23 cellular contexts compared by ENCODE assay signal in genomic region chr13:99941911-99942310, GRCh38. TPM values are rescaled to one million over a fixed set of nuclear protein-coding genes. Genes with fewer than 3 reads are reported as not detected.
A peak's percentile ranks its signal among the peaks of the same experiment; 100 is the strongest.
DNase-seq lines count a peak whose midpoint lies in the region; ATAC-seq, FAIRE-seq and TF ChIP-seq lines count a peak whose summit lies in the region.
"Had no signal": no experiment of that assay in that cellular context is flagged by ENCODE, and none has a peak within 500 bp of the region (broad histone marks: within the 10 kb centered on the region; RNA-seq: fewer than 3 reads in every experiment).

No MANE protein-coding gene starts in this region.

- no peaks in the 10 kb centered on the region for H4K20me1 ChIP-seq in HepG2 (ENCODE audit: insufficient read depth, low read length)
- H4K20me1 ChIP-seq: BLaER1 treated with 17β-estradiol and CSF1 and Interleukin-3, amounts not matched to agents 10 nM and 100 nM had no signal

- no peak overlapping the region for H3K27ac Mint-ChIP-seq in natural killer cell treated with Interleukin-12 subunit alpha and Interleukin-12 subunit beta and Interleukin-15 and Interleukin-18, amount 100 ng/mL, for 72 hours
- H3K27ac Mint-ChIP-seq: CD4-positive, alpha-beta memory T cell; GM23338; H9 had no signal

- TF ChIP-seq EP300 in HepG2 (IDR thresholded peaks at IDR 0.05; ENCODE audit: low read depth in 2 of 2, low read length in 2 of 2) (no peak), HepG2 (CRISPR knock-in tag; IDR thresholded peaks at IDR 0.05; ENCODE audit: borderline replicate concordance) (no peak)

- no peaks in the 10 kb centered on the region for H3K9me3 ChIP-seq in HepG2 (ENCODE audit: low read length)
- no peaks in the 10 kb centered on the region for H3K9me3 ChIP-seq in right lobe of liver
- no peaks in the 10 kb centered on the region for H3K9me3 ChIP-seq in esophagus squamous epithelium
- H3K9me3 ChIP-seq: A549; BE2C; BLaER1 treated with 17β-estradiol and CSF1 and Interleukin-3, amounts not matched to agents 10 nM and 100 nM had no signal

- H3K79me2 ChIP-seq in HepG2 (ENCODE audit: insufficient read depth, low read length), result no peaks in the 10 kb centered on the region

- TF ChIP-seq RAD21 in HepG2 (CRISPR knock-in tag; IDR thresholded peaks at IDR 0.05), result no peak

- H3K4me1 Mint-ChIP-seq in natural killer cell treated with Interleukin-12 subunit alpha and Interleukin-12 subunit beta and Interleukin-15 and Interleukin-18, amount 100 ng/mL, for 72 hours (ENCODE audit: low read depth in 2 of 2), result no peaks in the 10 kb centered on the region
- H3K4me1 Mint-ChIP-seq: CD4-positive, alpha-beta memory T cell had no signal

- POLR2A ChIA-PET in HepG2 (lab: Yijun Ruan, JAX), result no interaction called here

- H3K27ac ChIP-seq in HepG2 (ENCODE audit: extremely low read length, insufficient read depth, low read length) (no peak overlapping the region), right lobe of liver (no peak overlapping the region), esophagus squamous epithelium (no peak overlapping the region)
- H3K27ac ChIP-seq: A549; BLaER1 treated with 17β-estradiol and CSF1 and Interleukin-3, amounts not matched to agents 10 nM and 100 nM had no signal

- CTCF ChIA-PET in HepG2 (lab: Yijun Ruan, JAX; ENCODE audit: low intra/inter-chr PET ratio, low total read pairs), result no interaction called here

- no peak for DNase-seq in HepG2 (ENCODE audit: low spot score)
- DNase-seq in right lobe of liver, result no peak
- DNase-seq in dermis microvascular lymphatic vessel endothelial cell (ENCODE audit: low read depth in 2 of 2), result peak; percentile 15 to 80
- DNase-seq in mesenteric fat pad (ENCODE audit: low spot score), result peak; percentile 45
- no peak for DNase-seq in natural killer cell treated with Interleukin-12 subunit alpha and Interleukin-12 subunit beta and Interleukin-15 and Interleukin-18, amount 100 ng/mL, for 72 hours (ENCODE audit: low spot score)
- DNase-seq in NCI-H510A (lab: John Stamatoyannopoulos, UW), result no peak
- DNase-seq in esophagus squamous epithelium (lab: John Stamatoyannopoulos, UW), result no peak
- DNase-seq: 8988T; ACHN; AML-193; BE2C; Calu3; CD4-positive, alpha-beta memory T cell; COR-L47; DMS79 treated with DMSO at 0.1 percent for 48 hours; GF-D8; H9 had no signal

- TF ChIP-seq POLR2A in HepG2 (IDR thresholded peaks at IDR 0.05; ENCODE audit: insufficient read depth in 1 of 2, low read depth in 2 of 2, low read length in 2 of 2) (no peak), right lobe of liver (IDR thresholded peaks at IDR 0.05) (no peak), esophagus squamous epithelium (IDR thresholded peaks at IDR 0.05) (no peak)

- H3K4me2 ChIP-seq in HepG2 (ENCODE audit: low read depth, low read length), result peak overlapping the region; percentile 82; the same call in 1 of the 2 replicates
- H3K4me2 ChIP-seq: A549; BLaER1 treated with 17β-estradiol and CSF1 and Interleukin-3, amounts not matched to agents 10 nM and 100 nM; GM23338 had no signal

- ATAC-seq in HepG2 (no peak), right lobe of liver (no peak)
- no peak for ATAC-seq in natural killer cell treated with Interleukin-12 subunit alpha and Interleukin-12 subunit beta and Interleukin-15 and Interleukin-18, amount 100 ng/mL, for 72 hours
- ATAC-seq: A549, GM23338, HCT116 had no signal

- H3K27me3 ChIP-seq in HepG2 (ENCODE audit: control insufficient read depth in 1 of 2, insufficient read depth in 2 of 2, low read length in 2 of 2), result peaks cover 2 to 15% of the 10 kb centered on the region in 2 experiments; a peak in 4 of 5 replicates
- no peaks in the 10 kb centered on the region for H3K27me3 ChIP-seq in right lobe of liver
- peaks cover 0 to 92% (median 0%) of the 10 kb centered on the region in 4 donors for H3K27me3 ChIP-seq in esophagus squamous epithelium
- H3K27me3 ChIP-seq: BLaER1 treated with 17β-estradiol and CSF1 and Interleukin-3, amounts not matched to agents 10 nM and 100 nM had no signal

- FAIRE-seq in HepG2 (lab: Jason Lieb, UNC), result no peak
- FAIRE-seq: A549, GM12891, GM18507 had no signal

- peaks cover 32% of the 10 kb centered on the region for H3K4me1 ChIP-seq in HepG2 (ENCODE audit: insufficient read depth, low read length)
- H3K4me1 ChIP-seq in right lobe of liver, result peaks cover 0 to 15% (median 7%) of the 10 kb centered on the region in 4 donors
- no peaks in the 10 kb centered on the region for H3K4me1 ChIP-seq in esophagus squamous epithelium
- H3K4me1 ChIP-seq: A549; BE2C; BLaER1 treated with 17β-estradiol and CSF1 and Interleukin-3, amounts not matched to agents 10 nM and 100 nM had no signal

- peaks cover 31 to 34% of the 10 kb centered on the region in 2 donors for H3K27me3 Mint-ChIP-seq in natural killer cell treated with Interleukin-12 subunit alpha and Interleukin-12 subunit beta and Interleukin-15 and Interleukin-18, amount 100 ng/mL, for 72 hours

- no peak overlapping the region for H3K4me3 ChIP-seq in HepG2 (replicated peaks in 1 of 3; ENCODE audit: insufficient read depth in 1 of 3, low read depth in 2 of 3, low read length in 3 of 3)
- H3K4me3 ChIP-seq in right lobe of liver, result no peak overlapping the region
- H3K4me3 ChIP-seq in esophagus squamous epithelium, result no peak overlapping the region
- H3K4me3 ChIP-seq: A549; BLaER1 treated with 17β-estradiol and CSF1 and Interleukin-3, amounts not matched to agents 10 nM and 100 nM; GM23338 had no signal

- no peaks in the 10 kb centered on the region for H3K9me3 Mint-ChIP-seq in natural killer cell treated with Interleukin-12 subunit alpha and Interleukin-12 subunit beta and Interleukin-15 and Interleukin-18, amount 100 ng/mL, for 72 hours
- H3K9me3 Mint-ChIP-seq: CD4-positive, alpha-beta memory T cell; GM23338; H9 had no signal

- TF ChIP-seq CTCF in HepG2 (CRISPR knock-in tag; IDR thresholded peaks at IDR 0.05) (no peak), right lobe of liver (IDR thresholded peaks at IDR 0.05) (no peak), esophagus squamous epithelium (IDR thresholded peaks at IDR 0.05) (no peak)

- no peak overlapping the region for H3K4me3 Mint-ChIP-seq in natural killer cell treated with Interleukin-12 subunit alpha and Interleukin-12 subunit beta and Interleukin-15 and Interleukin-18, amount 100 ng/mL, for 72 hours
- H3K4me3 Mint-ChIP-seq: CD4-positive, alpha-beta memory T cell; GM23338; H9 had no signal

- 69% methylated on average over 4 of the region's 4 CpGs for WGBS in HepG2 (ENCODE audit: low lambda C conversion rate)
- 88% methylated on average over 4 of the region's 4 CpGs for WGBS in right lobe of liver (ENCODE audit: insufficient coverage, low coverage, low lambda C conversion rate, missing lambda C conversion rate)
- WGBS in esophagus squamous epithelium, 2 donors, result 80 to 82% methylated on average over 4 of the region's 4 CpGs

- H2AFZ ChIP-seq in HepG2 (ENCODE audit: low read length), result no peak overlapping the region
- H2AFZ ChIP-seq: GM23338 had no signal

- no peak overlapping the region for H3K9ac ChIP-seq in HepG2 (ENCODE audit: insufficient read depth, low read depth, low read length)
- H3K9ac ChIP-seq: BLaER1 treated with 17β-estradiol and CSF1 and Interleukin-3, amounts not matched to agents 10 nM and 100 nM had no signal

- no peaks in the 10 kb centered on the region for H3K36me3 Mint-ChIP-seq in natural killer cell treated with Interleukin-12 subunit alpha and Interleukin-12 subunit beta and Interleukin-15 and Interleukin-18, amount 100 ng/mL, for 72 hours
- H3K36me3 Mint-ChIP-seq: CD4-positive, alpha-beta memory T cell had no signal

- in situ Hi-C loops in HepG2 (cut with HindIII; ENCODE audit: extremely low pct_ligation_motif_present, low pct_unique_long_range_greater_than_20kb), result no loop called here

- no TSS peak for BruUV-seq in HepG2 (replicated peaks; lab: Mats Ljungman, UMichigan)

- intact Hi-C loops in HepG2 (cut with micrococcal nuclease; ENCODE audit: unreplicated experiment) (no loop called here), right lobe of liver (cut with DNase I) (no loop called here), esophagus squamous epithelium (cut with DNase I) (no loop called here)

- H3K36me3 ChIP-seq in HepG2 (replicated peaks in 1 of 2; ENCODE audit: control insufficient read depth in 1 of 2, insufficient read depth in 2 of 2, low read length in 2 of 2), result no peaks in the 10 kb centered on the region
- H3K36me3 ChIP-seq in right lobe of liver, result no peaks in the 10 kb centered on the region
- H3K36me3 ChIP-seq in esophagus squamous epithelium, result no peaks in the 10 kb centered on the region
- H3K36me3 ChIP-seq: BE2C; BLaER1 treated with 17β-estradiol and CSF1 and Interleukin-3, amounts not matched to agents 10 nM and 100 nM had no signal

RNA-seq across cellular contexts. Expression of gene ZIC5, which starts 29.7 kb away (rescaled TPM):
- total RNA-seq in HepG2 (2016; rRNA removed; fragmentation: Illumina TruSeq; extraction: Trizol) (0.02 TPM in 1 of 2 replicates, not detected in the other), right lobe of liver (not detected), dermis microvascular lymphatic vessel endothelial cell (under 0.01 TPM in 2 replicates), mesenteric fat pad (not detected), esophagus squamous epithelium (not detected)
- total RNA-seq in HepG2 (2016; cell fraction: cytosol; rRNA removed; fragmentation: Illumina TruSeq; extraction: Trizol; ENCODE audit: low read depth), result not detected in 2 replicates
- 0.03 and 0.04 TPM in 2 replicates for total RNA-seq in HepG2 (2016; cell fraction: insoluble cytoplasmic fraction; rRNA removed; fragmentation: Illumina TruSeq; extraction: Trizol)
- total RNA-seq in HepG2 (2016; cell fraction: membrane; rRNA removed; fragmentation: Illumina TruSeq; extraction: Trizol), result 0.03 TPM in 1 of 2 replicates, not detected in the other
- not detected in 2 replicates for total RNA-seq in HepG2 (2016; cell fraction: nucleus; rRNA removed; fragmentation: Illumina TruSeq; extraction: Trizol)
- polyA plus RNA-seq in HepG2 (2011; rRNA removed), result 0.07 TPM in 1 of 2 replicates, not detected in the other
- 0.01 and 0.03 TPM in 2 replicates for polyA plus RNA-seq in HepG2 (2011; cell fraction: cytosol; rRNA removed)
- polyA plus RNA-seq in HepG2 (2011; cell fraction: nucleus; rRNA removed), result 0.03 and 0.06 TPM in 2 replicates
- 0.03 TPM in 1 of 2 replicates, not detected in the other for polyA plus RNA-seq in HepG2 (2012)
- not detected in 2 replicates for polyA plus RNA-seq in HepG2 (2016; cell fraction: cytosol; fragmentation: Illumina TruSeq; extraction: Trizol; ENCODE audit: low read depth)
- polyA plus RNA-seq in HepG2 (2016; cell fraction: insoluble cytoplasmic fraction; fragmentation: Illumina TruSeq; extraction: Trizol; ENCODE audit: low read depth), result not detected in 2 replicates
- polyA plus RNA-seq in HepG2 (2016; cell fraction: membrane; fragmentation: Illumina TruSeq; extraction: Trizol; ENCODE audit: low read depth), result 0.03 TPM in 1 of 2 replicates, not detected in the other
- polyA plus RNA-seq in HepG2 (2016; cell fraction: nucleus; fragmentation: Illumina TruSeq; extraction: Trizol; ENCODE audit: insufficient read depth, low read depth), result 0.10 TPM in 1 of 2 replicates, not detected in the other
- 2.7 TPM in 1 of 2 replicates, not detected in the other for polyA minus RNA-seq in HepG2 (2011; rRNA and poly(A)+ RNA removed; ENCODE audit: low replicate concordance)
- polyA minus RNA-seq in HepG2 (2011; cell fraction: cytosol; rRNA and poly(A)+ RNA removed), result not detected in 2 replicates
- not detected in 2 replicates for polyA minus RNA-seq in HepG2 (2011; cell fraction: nucleus; rRNA and poly(A)+ RNA removed)
- not detected for total RNA-seq in natural killer cell treated with Interleukin-12 subunit alpha and Interleukin-12 subunit beta and Interleukin-15 and Interleukin-18, amount 100 ng/mL, for 72 hours
- total RNA-seq: CD4-positive, alpha-beta memory T cell had no signal
- polyA plus RNA-seq: CD4-positive, alpha-beta memory T cell had no signal

RNA-seq across cellular contexts. Expression of gene ZIC2, which starts 39.7 kb away (rescaled TPM):
- total RNA-seq in HepG2 (2016; rRNA removed; fragmentation: Illumina TruSeq; extraction: Trizol) (not detected in 2 replicates), right lobe of liver (under 1 TPM in 1 of 6 experiments, not detected in 5; 0.24 TPM), dermis microvascular lymphatic vessel endothelial cell (0.13 and 0.25 TPM in 2 replicates), mesenteric fat pad (not detected), esophagus squamous epithelium (under 1 TPM in 1 of 4 donors, not detected in 3; under 0.01 TPM)
- not detected in 2 replicates for total RNA-seq in HepG2 (2016; cell fraction: cytosol; rRNA removed; fragmentation: Illumina TruSeq; extraction: Trizol; ENCODE audit: low read depth)
- total RNA-seq in HepG2 (2016; cell fraction: insoluble cytoplasmic fraction; rRNA removed; fragmentation: Illumina TruSeq; extraction: Trizol), result 0.06 TPM in 1 of 2 replicates, not detected in the other
- total RNA-seq in HepG2 (2016; cell fraction: membrane; rRNA removed; fragmentation: Illumina TruSeq; extraction: Trizol), result not detected in 2 replicates
- total RNA-seq in HepG2 (2016; cell fraction: nucleus; rRNA removed; fragmentation: Illumina TruSeq; extraction: Trizol), result not detected in 2 replicates
- polyA plus RNA-seq in HepG2 (2011; rRNA removed), result 0.12 and 0.13 TPM in 2 replicates
- polyA plus RNA-seq in HepG2 (2011; cell fraction: cytosol; rRNA removed), result 0.06 and 0.11 TPM in 2 replicates
- 0.29 and 0.32 TPM in 2 replicates for polyA plus RNA-seq in HepG2 (2011; cell fraction: nucleus; rRNA removed)
- 0.17 and 0.24 TPM in 2 replicates for polyA plus RNA-seq in HepG2 (2012)
- polyA plus RNA-seq in HepG2 (2016; cell fraction: cytosol; fragmentation: Illumina TruSeq; extraction: Trizol; ENCODE audit: low read depth), result not detected in 2 replicates
- polyA plus RNA-seq in HepG2 (2016; cell fraction: insoluble cytoplasmic fraction; fragmentation: Illumina TruSeq; extraction: Trizol; ENCODE audit: low read depth), result 0.08 TPM in 2 replicates
- polyA plus RNA-seq in HepG2 (2016; cell fraction: membrane; fragmentation: Illumina TruSeq; extraction: Trizol; ENCODE audit: low read depth), result not detected in 2 replicates
- not detected in 2 replicates for polyA plus RNA-seq in HepG2 (2016; cell fraction: nucleus; fragmentation: Illumina TruSeq; extraction: Trizol; ENCODE audit: insufficient read depth, low read depth)
- polyA minus RNA-seq in HepG2 (2011; rRNA and poly(A)+ RNA removed; ENCODE audit: low replicate concordance), result 0.18 and 5.2 TPM in 2 replicates
- polyA minus RNA-seq in HepG2 (2011; cell fraction: cytosol; rRNA and poly(A)+ RNA removed), result 0.53 and 0.59 TPM in 2 replicates
- 0.13 TPM in 1 of 2 replicates, not detected in the other for polyA minus RNA-seq in HepG2 (2011; cell fraction: nucleus; rRNA and poly(A)+ RNA removed)
- total RNA-seq in natural killer cell treated with Interleukin-12 subunit alpha and Interleukin-12 subunit beta and Interleukin-15 and Interleukin-18, amount 100 ng/mL, for 72 hours, result 1 to 10 TPM in 1 of 2 donors, not detected in 1; 3.4 TPM
- total RNA-seq: CD4-positive, alpha-beta memory T cell had no signal
- polyA plus RNA-seq: CD4-positive, alpha-beta memory T cell had no signal

Comparison
In these comparisons a context has a peak if more than half of its experiments do, and no peak if none do; other contexts are left out.
1. DNase-seq: peak in dermis microvascular lymphatic vessel endothelial cell (2 of 2) and mesenteric fat pad (single experiment); none in HepG2 (single experiment), right lobe of liver (0 of 3), natural killer cell treated with Interleukin-12 subunit alpha and Interleukin-12 subunit beta and Interleukin-15 and Interleukin-18, amount 100 ng/mL, for 72 hours (single experiment), NCI-H510A (single experiment) and esophagus squamous epithelium (single experiment).